ENCODE assay signal across 22 cellular contexts in the genomic region with DNA sequence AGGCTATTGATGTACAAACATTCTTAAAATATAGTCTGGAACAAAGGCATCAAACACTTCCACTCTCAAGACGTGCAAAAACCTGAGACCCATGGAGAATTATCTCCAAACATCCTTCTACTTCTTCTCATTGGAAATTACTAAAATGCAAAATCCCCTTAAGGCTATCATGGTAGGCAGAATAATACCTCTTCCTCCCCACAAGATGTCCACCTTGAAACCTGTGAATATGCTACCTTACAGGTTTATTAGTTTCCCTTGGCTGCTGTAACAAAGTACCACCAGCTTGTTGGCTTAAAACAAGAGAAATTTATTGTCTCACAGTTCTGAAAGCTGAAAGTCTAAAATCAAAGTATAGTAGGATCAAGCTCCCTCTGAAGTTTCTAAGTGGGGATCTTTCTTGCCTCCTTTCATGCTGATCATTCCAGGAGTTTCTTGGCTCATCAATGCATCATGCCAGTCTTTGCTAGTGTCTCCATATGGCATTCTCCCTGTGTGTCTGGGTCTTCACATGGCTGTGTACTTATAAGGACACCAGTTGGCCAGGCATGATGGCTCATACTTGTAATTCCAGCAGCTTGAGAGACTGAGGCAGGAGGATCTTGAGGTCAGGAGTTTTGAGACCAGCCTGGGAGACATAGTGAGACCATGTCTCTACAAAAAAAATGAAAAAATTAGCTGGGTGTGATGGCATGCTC.
"Had no signal": no experiment of that assay in that cellular context is flagged by ENCODE, and none has a peak within 500 bp of the region (broad histone marks: within the 10 kb centered on the region; RNA-seq: fewer than 3 reads in every experiment).

No MANE protein-coding gene starts in this region.

- DNase-seq: activated CD4-positive, alpha-beta memory T cell treated with anti-CD3 and anti-CD28 coated beads, Interleukin-2, amount 10 ng/mL, durations not matched to agents 7 days and 5 days; activated CD4-positive, alpha-beta T cell treated with anti-CD3 and anti-CD28 coated beads for 36 hours; activated CD4-positive, alpha-beta T cell treated with anti-CD3 and anti-CD28 coated beads, Interleukin-2, amount 50 U/mL, for 1 hour; activated gamma-delta T cell; activated naive CD4-positive, alpha-beta T cell treated with anti-CD3 and anti-CD28 coated beads for 36 hours; activated T-cell treated with anti-CD3 and anti-CD28 coated beads for 4 hours; activated T-cell treated with anti-CD3 and anti-CD28 coated beads, Interleukin-2, amount 50 U/mL, for 48 hours; cerebellar nuclear complex; NCI-H1048; NCI-H1417; NCI-H1930; NCI-H2107; NCI-H510A treated with DMSO at 0.1 percent for 48 hours; NCI-H69; NK-92 treated with Interleukin-12 subunit alpha and Interleukin-12 subunit beta, amount 100 ng/mL, for 24 hours; Peyer's patch; Right ventricle myocardium superior; SJCRH30; SK-N-SH; T-helper 1 cell; WERI-Rb-1 had no signal

- H3K9me3 ChIP-seq: Peyer's patch, SK-N-SH had no signal

- H3K27ac ChIP-seq: RWPE1, SJCRH30, WERI-Rb-1 had no signal

- H3K36me3 ChIP-seq: Peyer's patch, SJCRH30, WERI-Rb-1 had no signal

- H3K9ac ChIP-seq: SK-N-SH had no signal

- H3K27me3 ChIP-seq: Peyer's patch, SJCRH30 had no signal

- H3K4me2 ChIP-seq: SK-N-SH had no signal

- H3K4me3 ChIP-seq: Peyer's patch, SJCRH30 had no signal
